11 cellular contexts compared by ENCODE assay signal in genomic region chr4:62806786-62807185, GRCh38.
DNase-seq lines count a peak whose midpoint lies in the region; TF ChIP-seq lines count a peak whose summit lies in the region.
"Had no signal": no experiment of that assay in that cellular context is flagged by ENCODE, and none has a peak within 500 bp of the region (broad histone marks: within the 10 kb centered on the region; RNA-seq: fewer than 3 reads in every experiment).

No MANE protein-coding gene starts in this region.

- no peaks in the 10 kb centered on the region for H3F3A ChIP-seq in MM.1S (ENCODE audit: insufficient read depth, low read length)

- no peak overlapping the region for H2BK5ac ChIP-seq in neuronal stem cell (ENCODE audit: low read length)

- H2AFZ ChIP-seq in MM.1S (ENCODE audit: low read length) (no peak overlapping the region), neuronal stem cell (ENCODE audit: low read length) (peak overlapping the region; percentile 50)

- H4K8ac ChIP-seq in neuronal stem cell (ENCODE audit: low read depth, low read length) = no peak overlapping the region

- H3K23ac ChIP-seq in neuronal stem cell (ENCODE audit: low read depth, low read length, poor library complexity) = no peak overlapping the region

- no peaks in the 10 kb centered on the region for H3K36me3 Mint-ChIP-seq in endodermal cell (ENCODE audit: low read depth)
- H3K36me3 Mint-ChIP-seq: CD4-positive, CD25-positive, alpha-beta regulatory T cell had no signal

- WGBS in endodermal cell (ENCODE audit: insufficient coverage in 1 of 2, insufficient read length in 1 of 2), 2 experiments = 92 to 93% methylated on average over 3 to 6 of the region's 6 CpGs
- WGBS in neuronal stem cell (ENCODE audit: extremely low coverage in 2 of 2, insufficient read length in 2 of 2, insufficient replicate concordance in 1 of 2), 2 donors = no CpG with 5 or more reads among the region's 6 CpGs

- no peaks in the 10 kb centered on the region for H3K79me2 ChIP-seq in MM.1S (ENCODE audit: low read length)

- no peak overlapping the region for H2BK12ac ChIP-seq in neuronal stem cell (ENCODE audit: low read length)

- peak; percentile 77 for DNase-seq in DMS53 (lab: John Stamatoyannopoulos, UW)
- DNase-seq in MM.1S = peak; percentile 37
- peak; percentile 45 for DNase-seq in endodermal cell
- DNase-seq in neuronal stem cell (ENCODE audit: low spot score) = no peak
- no peak for DNase-seq in NCI-H146 treated with DMSO at 0.1 percent for 48 hours (lab: John Stamatoyannopoulos, UW; ENCODE audit: unreplicated experiment)
- no peak for DNase-seq in EL
- DNase-seq in NOMO-1 treated with DMSO at 0.1 percent for 48 hours (lab: John Stamatoyannopoulos, UW; ENCODE audit: unreplicated experiment) = no peak
- DNase-seq: ACHN; CD4-positive, CD25-positive, alpha-beta regulatory T cell; DMS79 had no signal

- no peaks in the 10 kb centered on the region for H3K27me3 Mint-ChIP-seq in endodermal cell (ENCODE audit: insufficient read depth)
- H3K27me3 Mint-ChIP-seq: CD4-positive, CD25-positive, alpha-beta regulatory T cell had no signal

- H3K36me3 ChIP-seq in MM.1S (replicated peaks; ENCODE audit: insufficient read depth, low read length) (no peaks in the 10 kb centered on the region), endodermal cell (ENCODE audit: control insufficient read depth, insufficient read depth, low read length) (no peaks in the 10 kb centered on the region), neuronal stem cell (replicated peaks in 1 of 2; ENCODE audit: control insufficient read depth in 2 of 2, insufficient read depth in 2 of 2, low read length in 2 of 2) (no peaks in the 10 kb centered on the region)
- H3K36me3 ChIP-seq: BLaER1 treated with 17β-estradiol and CSF1 and Interleukin-3, amounts not matched to agents 10 nM and 100 nM had no signal

- no peaks in the 10 kb centered on the region for H3K9me3 Mint-ChIP-seq in endodermal cell

- H3K79me1 ChIP-seq in neuronal stem cell (ENCODE audit: low read depth, low read length) = no peaks in the 10 kb centered on the region

- no peak overlapping the region for H3K27ac Mint-ChIP-seq in endodermal cell
- H3K27ac Mint-ChIP-seq: CD4-positive, CD25-positive, alpha-beta regulatory T cell had no signal

- H3K27me3 ChIP-seq in MM.1S (replicated peaks; ENCODE audit: insufficient read depth, low read length) = no peaks in the 10 kb centered on the region
- no peaks in the 10 kb centered on the region for H3K27me3 ChIP-seq in endodermal cell (ENCODE audit: control insufficient read depth, insufficient read depth, low read length, poor library complexity, severe bottlenecking)
- H3K27me3 ChIP-seq in neuronal stem cell (ENCODE audit: control insufficient read depth in 3 of 3, insufficient read depth in 3 of 3, low read depth in 1 of 3, low read length in 3 of 3) = no peaks in the 10 kb centered on the region
- H3K27me3 ChIP-seq: BLaER1 treated with 17β-estradiol and CSF1 and Interleukin-3, amounts not matched to agents 10 nM and 100 nM had no signal

- H3K4me1 Mint-ChIP-seq in endodermal cell = peaks cover 3% of the 10 kb centered on the region
- H3K4me1 Mint-ChIP-seq: CD4-positive, CD25-positive, alpha-beta regulatory T cell had no signal

- no peak overlapping the region for H2BK15ac ChIP-seq in neuronal stem cell (ENCODE audit: low read length)

- H3K4ac ChIP-seq in neuronal stem cell (ENCODE audit: low read length) = no peak overlapping the region

- no peak for TF ChIP-seq CTCF in MM.1S (IDR thresholded peaks at IDR 0.05; ENCODE audit: low read length)
- TF ChIP-seq CTCF in endodermal cell (conservative IDR thresholded peaks at IDR 0.05) = no peak

- H3K4me2 ChIP-seq in MM.1S (ENCODE audit: low read depth, low read length) (no peak overlapping the region), neuronal stem cell (ENCODE audit: insufficient read depth, low read length, poor library complexity, severe bottlenecking) (no peak overlapping the region)
- H3K4me2 ChIP-seq: BLaER1 treated with 17β-estradiol and CSF1 and Interleukin-3, amounts not matched to agents 10 nM and 100 nM had no signal

- H3K14ac ChIP-seq in neuronal stem cell (ENCODE audit: low read length) = no peak overlapping the region

- H3K27ac ChIP-seq in MM.1S (ENCODE audit: low read length) (no peak overlapping the region), endodermal cell (ENCODE audit: low read depth, low read length) (no peak overlapping the region), neuronal stem cell (replicated peaks; ENCODE audit: low read length) (no peak overlapping the region)
- H3K27ac ChIP-seq: BLaER1 treated with 17β-estradiol and CSF1 and Interleukin-3, amounts not matched to agents 10 nM and 100 nM had no signal

- H3K9me2 ChIP-seq in MM.1S (replicated peaks; ENCODE audit: insufficient read depth, low read length) = no peaks in the 10 kb centered on the region

- H3K9ac ChIP-seq in MM.1S (ENCODE audit: low read length) = no peak overlapping the region
- no peak overlapping the region for H3K9ac ChIP-seq in endodermal cell (ENCODE audit: extremely low read depth, low read length, poor library complexity, severe bottlenecking)
- H3K9ac ChIP-seq in neuronal stem cell (ENCODE audit: low read depth, low read length, poor library complexity) = no peak overlapping the region
- H3K9ac ChIP-seq: BLaER1 treated with 17β-estradiol and CSF1 and Interleukin-3, amounts not matched to agents 10 nM and 100 nM had no signal

- H2BK120ac ChIP-seq in neuronal stem cell (ENCODE audit: low read depth, low read length) = no peak overlapping the region

- H3K4me3 Mint-ChIP-seq in endodermal cell = no peak overlapping the region
- H3K4me3 Mint-ChIP-seq: CD4-positive, CD25-positive, alpha-beta regulatory T cell had no signal

- H4K20me1 ChIP-seq in MM.1S (ENCODE audit: insufficient read depth, low read length) = no peaks in the 10 kb centered on the region
- H4K20me1 ChIP-seq: BLaER1 treated with 17β-estradiol and CSF1 and Interleukin-3, amounts not matched to agents 10 nM and 100 nM had no signal

- H3K18ac ChIP-seq in neuronal stem cell (ENCODE audit: low read length) = no peak overlapping the region

- H2AK5ac ChIP-seq in neuronal stem cell (ENCODE audit: low read depth, low read length) = no peak overlapping the region

- H3K4me1 ChIP-seq in MM.1S (ENCODE audit: low read length) = no peaks in the 10 kb centered on the region
- no peaks in the 10 kb centered on the region for H3K4me1 ChIP-seq in endodermal cell (ENCODE audit: control insufficient read depth, insufficient read depth, low read length)
- H3K4me1 ChIP-seq in neuronal stem cell (ENCODE audit: control insufficient read depth in 2 of 2, insufficient read depth in 1 of 2, low read depth in 1 of 2, low read length in 2 of 2) = peaks cover 0 to 5% of the 10 kb centered on the region in 2 donors
- H3K4me1 ChIP-seq: BLaER1 treated with 17β-estradiol and CSF1 and Interleukin-3, amounts not matched to agents 10 nM and 100 nM had no signal

- no peak overlapping the region for H4K91ac ChIP-seq in neuronal stem cell (ENCODE audit: low read depth, low read length, poor library complexity)

- H3K9me3 ChIP-seq in MM.1S (replicated peaks; ENCODE audit: insufficient read depth, low read length) (no peaks in the 10 kb centered on the region), endodermal cell (ENCODE audit: control insufficient read depth, low read length) (no peaks in the 10 kb centered on the region), neuronal stem cell (replicated peaks in 1 of 2; ENCODE audit: control insufficient read depth in 2 of 2, insufficient read depth in 1 of 2, low read depth in 1 of 2, low read length in 2 of 2) (no peaks in the 10 kb centered on the region)
- H3K9me3 ChIP-seq: BLaER1 treated with 17β-estradiol and CSF1 and Interleukin-3, amounts not matched to agents 10 nM and 100 nM had no signal

- no peak overlapping the region for H3K4me3 ChIP-seq in MM.1S (ENCODE audit: low read length)
- H3K4me3 ChIP-seq in endodermal cell (ENCODE audit: low read length) = no peak overlapping the region
- H3K4me3 ChIP-seq in neuronal stem cell (ENCODE audit: low read length in 2 of 2) = no peak overlapping the region
- H3K4me3 ChIP-seq: BLaER1 treated with 17β-estradiol and CSF1 and Interleukin-3, amounts not matched to agents 10 nM and 100 nM had no signal

Comparison
In these comparisons a context has a peak if more than half of its experiments do, and no peak if none do; other contexts are left out.
1. DNase-seq: peak in DMS53 (single experiment), MM.1S (single experiment) and endodermal cell (single experiment); none in neuronal stem cell (single experiment), NCI-H146 treated with DMSO at 0.1 percent for 48 hours (single experiment), EL (single experiment) and NOMO-1 treated with DMSO at 0.1 percent for 48 hours (single experiment).